ENCODE assay signal across 8 cellular contexts in genomic region chr14:61281186-61281676, GRCh38. TPM values are rescaled to one million over a fixed set of nuclear protein-coding genes. Genes with fewer than 3 reads are reported as not detected.
A peak's percentile ranks its signal among the peaks of the same experiment; 100 is the strongest.
DNase-seq lines count a peak whose midpoint lies in the region; ATAC-seq lines count a peak whose summit lies in the region.
"Had no signal": no experiment of that assay in that cellular context is flagged by ENCODE, and none has a peak within 500 bp of the region (broad histone marks: within the 10 kb centered on the region; RNA-seq: fewer than 3 reads in every experiment).

TMEM30B (minus strand) TSS chr14:61281338; CDS start chr14:61281147, 191 bp downstream.

- no peak within 1 kb of the TSS for H3K27ac ChIP-seq in muscle layer of colon (ENCODE audit: low read depth, low read length)
- H3K27ac ChIP-seq in urinary bladder (ENCODE audit: low read depth): peak within 1 kb of the TSS; percentile 87
- H3K27ac ChIP-seq: SJSA1 had no signal

- DNase-seq in HPDE6-E6E7 (ENCODE audit: extremely low spot score): peak; percentile 97
- peak; percentile 17 for DNase-seq in T follicular helper cell (ENCODE audit: low read depth)
- DNase-seq in ecto neural progenitor cell (ENCODE audit: low spot score): peak; percentile 53

- WGBS in urinary bladder: 13% methylated on average over 36 of the region's 36 CpGs

- peaks cover 10 to 25% of the 10 kb centered on the region in 2 donors for H3K27me3 ChIP-seq in muscle layer of colon (ENCODE audit: control insufficient read depth in 1 of 2, insufficient read depth in 2 of 2, low read length in 2 of 2)
- H3K27me3 ChIP-seq: SJSA1 had no signal

- ATAC-seq in HG03139 (IDR thresholded peaks at IDR 0.05; ENCODE audit: unreplicated experiment): no peak
- no peak for ATAC-seq in GM21367 (IDR thresholded peaks at IDR 0.05; ENCODE audit: unreplicated experiment)

- H3K4me1 ChIP-seq in muscle layer of colon (ENCODE audit: insufficient read depth, low read length) (no peaks in the 10 kb centered on the region), urinary bladder (ENCODE audit: insufficient read depth) (no peaks in the 10 kb centered on the region)

- H3K4me3 ChIP-seq in muscle layer of colon (ENCODE audit: low read depth in 1 of 2, low read length in 2 of 2) (peak within 1 kb of the TSS; percentile 30), urinary bladder (ENCODE audit: low read depth, low read length) (peak within 1 kb of the TSS; percentile 41)
- H3K4me3 ChIP-seq: SJSA1 had no signal

- H3K36me3 ChIP-seq in muscle layer of colon (ENCODE audit: insufficient read depth, low read length): no peaks in the 10 kb centered on the region
- H3K36me3 ChIP-seq in urinary bladder (ENCODE audit: insufficient read depth): no peaks in the 10 kb centered on the region
- H3K36me3 ChIP-seq: SJSA1 had no signal

- H3K9ac ChIP-seq in muscle layer of colon (ENCODE audit: low read length): no peak within 1 kb of the TSS

- H3K9me3 ChIP-seq in muscle layer of colon (ENCODE audit: low read length): no peaks in the 10 kb centered on the region

RNA-seq across cellular contexts. Expression of gene TMEM30B, which starts in this region (rescaled TPM):
- total RNA-seq in urinary bladder: 9.3 TPM
- 9.8 TPM for polyA plus RNA-seq in urinary bladder
- total RNA-seq: SJSA1 had no signal

Comparison
In these comparisons a context has a peak if more than half of its experiments do, and no peak if none do; other contexts are left out.
1. DNase-seq: peak in every context shown above with its lines; median percentile 97 in HPDE6-E6E7; 53 in ecto neural progenitor cell; 17 in T follicular helper cell.